In genomic region chr2:240655931-240656886, GRCh38 we compare ENCODE assay signal across 10 cellular contexts. TPM values are rescaled to one million over a fixed set of nuclear protein-coding genes. Genes with fewer than 3 reads are reported as not detected.
A peak's percentile ranks its signal among the peaks of the same experiment; 100 is the strongest.
DNase-seq lines count a peak whose midpoint lies in the region; ATAC-seq and TF ChIP-seq lines count a peak whose summit lies in the region.
"Had no signal": no experiment of that assay in that cellular context is flagged by ENCODE, and none has a peak within 500 bp of the region (broad histone marks: within the 10 kb centered on the region; RNA-seq: fewer than 3 reads in every experiment).

No MANE protein-coding gene starts in this region.

- H3K4me1 Mint-ChIP-seq in activated CD8-positive, alpha-beta T cell treated with anti-CD3 and anti-CD28 coated beads, Interleukin-2, amount 10 ng/mL, durations not matched to agents 7 days and 5 days (ENCODE audit: low read depth), result peaks cover 23% of the 10 kb centered on the region
- no peaks in the 10 kb centered on the region for H3K4me1 Mint-ChIP-seq in progenitor cell of endocrine pancreas (ENCODE audit: low read depth)

- H3K14ac ChIP-seq in mesenchymal stem cell (ENCODE audit: low read length in 2 of 2), result no peak overlapping the region

- peak; percentile 67 for ATAC-seq in activated CD8-positive, alpha-beta T cell treated with anti-CD3 and anti-CD28 coated beads, Interleukin-2, amount 10 ng/mL, durations not matched to agents 7 days and 5 days

- H3K27ac ChIP-seq in mesenchymal stem cell (ENCODE audit: low read length, poor library complexity, severe bottlenecking), result no peak overlapping the region
- H3K27ac ChIP-seq: pancreas had no signal

- H3K27me3 Mint-ChIP-seq in activated CD8-positive, alpha-beta T cell treated with anti-CD3 and anti-CD28 coated beads, Interleukin-2, amount 10 ng/mL, durations not matched to agents 7 days and 5 days (ENCODE audit: low read depth), result peaks cover 56% of the 10 kb centered on the region
- peaks cover 41% of the 10 kb centered on the region for H3K27me3 Mint-ChIP-seq in progenitor cell of endocrine pancreas

- 72% methylated on average over 6 of the region's 10 CpGs for WGBS in mesenchymal stem cell

- H3K9me3 Mint-ChIP-seq in activated CD8-positive, alpha-beta T cell treated with anti-CD3 and anti-CD28 coated beads, Interleukin-2, amount 10 ng/mL, durations not matched to agents 7 days and 5 days (ENCODE audit: insufficient read depth), result no peaks in the 10 kb centered on the region
- peaks cover 13% of the 10 kb centered on the region for H3K9me3 Mint-ChIP-seq in progenitor cell of endocrine pancreas (ENCODE audit: low read depth)

- no peak overlapping the region for H2BK15ac ChIP-seq in mesenchymal stem cell (ENCODE audit: low read depth, poor library complexity, severe bottlenecking)

- peaks cover 14 to 76% of the 10 kb centered on the region in 2 experiments for H3K27me3 ChIP-seq in mesenchymal stem cell (ENCODE audit: control insufficient read depth in 1 of 2, insufficient read depth in 1 of 2, low read length in 2 of 2)
- H3K27me3 ChIP-seq: pancreas had no signal

- CTCF ChIA-PET in GM10248 (lab: Yijun Ruan, JAX), result interaction anchor here (1.0 to 1.2 kb wide), 2 partner anchors 9 to 17 kb away, joined by 3 read pairs; no protein-coding TSS in a partner anchor
- CTCF ChIA-PET in activated CD8-positive, alpha-beta T cell treated with anti-CD3 and anti-CD28 coated beads, Interleukin-2, amount 10 ng/mL, durations not matched to agents 7 days and 5 days (lab: Charles Lee), result interaction anchor here (0.9 to 1.5 kb wide), 5 partner anchors 31 to 142 kb away, joined by 3 to 7 read pairs (median 4); partner anchors contain the start of genes CAPN10 and GPR35

- POLR2A ChIA-PET in GM10248 (lab: Yijun Ruan, JAX), result no interaction called here
- POLR2A ChIA-PET in activated CD8-positive, alpha-beta T cell treated with anti-CD3 and anti-CD28 coated beads, Interleukin-2, amount 10 ng/mL, durations not matched to agents 7 days and 5 days (lab: Charles Lee), result no interaction called here

- no peak overlapping the region for H3K4ac ChIP-seq in mesenchymal stem cell (ENCODE audit: low read depth in 1 of 2, low read length in 2 of 2)

- no peak overlapping the region for H2AK5ac ChIP-seq in mesenchymal stem cell (ENCODE audit: low read length, severe bottlenecking)

- H3K18ac ChIP-seq in mesenchymal stem cell (ENCODE audit: low read depth in 1 of 2, low read length in 2 of 2), result no peak overlapping the region

- H3K27ac Mint-ChIP-seq in activated CD8-positive, alpha-beta T cell treated with anti-CD3 and anti-CD28 coated beads, Interleukin-2, amount 10 ng/mL, durations not matched to agents 7 days and 5 days, result no peak overlapping the region
- no peak overlapping the region for H3K27ac Mint-ChIP-seq in progenitor cell of endocrine pancreas

- H2BK120ac ChIP-seq in mesenchymal stem cell (ENCODE audit: low read depth, low read length), result no peak overlapping the region

- H3K79me1 ChIP-seq in mesenchymal stem cell (replicated peaks; ENCODE audit: low read length, poor library complexity, severe bottlenecking), result no peaks in the 10 kb centered on the region

- H2BK5ac ChIP-seq in mesenchymal stem cell (ENCODE audit: low read depth, low read length, poor library complexity, severe bottlenecking), result no peak overlapping the region

- TF ChIP-seq CTCF in GM10248 (IDR thresholded peaks at IDR 0.05; ENCODE audit: control extremely low read depth, extremely low read depth, low read depth, missing control alignments) (no peak), progenitor cell of endocrine pancreas (IDR thresholded peaks at IDR 0.05; ENCODE audit: unreplicated experiment) (no peak)

- no peak overlapping the region for H3K9ac ChIP-seq in mesenchymal stem cell (ENCODE audit: low read length)

- no peaks in the 10 kb centered on the region for H3K4me1 ChIP-seq in mesenchymal stem cell (ENCODE audit: control insufficient read depth, insufficient read depth, low read depth, low read length)
- H3K4me1 ChIP-seq: pancreas had no signal

- no peaks in the 10 kb centered on the region for H3K9me3 ChIP-seq in mesenchymal stem cell (ENCODE audit: control insufficient read depth, low read length)
- H3K9me3 ChIP-seq: pancreas had no signal

- no peak overlapping the region for H3K4me3 ChIP-seq in mesenchymal stem cell (ENCODE audit: insufficient read depth in 1 of 2, low read depth in 1 of 2, low read length in 2 of 2)
- H3K4me3 ChIP-seq: pancreas had no signal

- H3K23ac ChIP-seq in mesenchymal stem cell (ENCODE audit: low read length in 2 of 2), result no peak overlapping the region

- no peak overlapping the region for H4K8ac ChIP-seq in mesenchymal stem cell (ENCODE audit: low read length)

- H2BK12ac ChIP-seq in mesenchymal stem cell (ENCODE audit: low read length in 2 of 2), result no peak overlapping the region

- DNase-seq in GM10248 (ENCODE audit: extremely low spot score), result peak; percentile 71
- peak; percentile 34 for DNase-seq in H4 (ENCODE audit: low spot score)
- DNase-seq in activated CD8-positive, alpha-beta T cell treated with anti-CD3 and anti-CD28 coated beads, Interleukin-2, amount 10 ng/mL, durations not matched to agents 7 days and 5 days, result peak; percentile 61
- peak; percentile 10 for DNase-seq in mesenchymal stem cell
- DNase-seq in progenitor cell of endocrine pancreas (ENCODE audit: low spot score, unreplicated experiment), result no peak
- no peak for DNase-seq in NCI-H69 (lab: John Stamatoyannopoulos, UW)
- DNase-seq in GF-D8 (lab: John Stamatoyannopoulos, UW), result no peak
- no peak for DNase-seq in DMS53 (lab: John Stamatoyannopoulos, UW)
- DNase-seq: pancreas had no signal

- H3K36me3 Mint-ChIP-seq in activated CD8-positive, alpha-beta T cell treated with anti-CD3 and anti-CD28 coated beads, Interleukin-2, amount 10 ng/mL, durations not matched to agents 7 days and 5 days (ENCODE audit: low read depth), result no peaks in the 10 kb centered on the region
- H3K36me3 Mint-ChIP-seq in progenitor cell of endocrine pancreas (ENCODE audit: insufficient read depth), result no peaks in the 10 kb centered on the region

- H3K4me2 ChIP-seq in mesenchymal stem cell (ENCODE audit: low read length, poor library complexity, severe bottlenecking), result no peak overlapping the region

- H3K36me3 ChIP-seq in mesenchymal stem cell (ENCODE audit: control insufficient read depth in 1 of 2, insufficient read depth in 2 of 2, low read depth in 1 of 2, low read length in 2 of 2), result no peaks in the 10 kb centered on the region
- H3K36me3 ChIP-seq: pancreas had no signal

- no peak overlapping the region for H3K4me3 Mint-ChIP-seq in activated CD8-positive, alpha-beta T cell treated with anti-CD3 and anti-CD28 coated beads, Interleukin-2, amount 10 ng/mL, durations not matched to agents 7 days and 5 days
- H3K4me3 Mint-ChIP-seq in progenitor cell of endocrine pancreas (ENCODE audit: low read depth), result no peak overlapping the region

- H2AFZ ChIP-seq in mesenchymal stem cell (ENCODE audit: low read depth, low read length), result no peak overlapping the region

- no peak overlapping the region for H4K91ac ChIP-seq in mesenchymal stem cell (ENCODE audit: low read length)

RNA-seq across cellular contexts. Expression of gene AQP12B, which starts 26.5 kb away (rescaled TPM):
- not detected in 2 replicates for total RNA-seq in H4 (2014; rRNA removed; shearing (Covaris generic))
- not detected for total RNA-seq in activated CD8-positive, alpha-beta T cell treated with anti-CD3 and anti-CD28 coated beads, Interleukin-2, amount 10 ng/mL, durations not matched to agents 7 days and 5 days
- not detected for polyA plus RNA-seq in mesenchymal stem cell (2013, experiment 1 of 2)
- polyA plus RNA-seq in mesenchymal stem cell (2013, experiment 2 of 2), result not detected
- total RNA-seq in progenitor cell of endocrine pancreas, result not detected in 2 replicates
- total RNA-seq: G401 had no signal

RNA-seq across cellular contexts. Expression of gene GPR35, which starts 30.9 kb away (rescaled TPM):
- total RNA-seq in H4 (2014; rRNA removed; shearing (Covaris generic)), result 0.75 and 0.86 TPM in 2 replicates
- 10 to 100 TPM; 21.6 to 23.8 TPM for total RNA-seq in activated CD8-positive, alpha-beta T cell treated with anti-CD3 and anti-CD28 coated beads, Interleukin-2, amount 10 ng/mL, durations not matched to agents 7 days and 5 days
- polyA plus RNA-seq in mesenchymal stem cell (2013, experiment 1 of 2), result 0.15 TPM
- polyA plus RNA-seq in mesenchymal stem cell (2013, experiment 2 of 2), result 0.21 TPM
- 5.8 and 6.5 TPM in 2 replicates for total RNA-seq in progenitor cell of endocrine pancreas
- total RNA-seq: G401 had no signal

RNA-seq across cellular contexts. Expression of gene AQP12A, which starts 35.5 kb away (rescaled TPM):
- total RNA-seq in H4 (2014; rRNA removed; shearing (Covaris generic)), result not detected in 2 replicates
- not detected for total RNA-seq in activated CD8-positive, alpha-beta T cell treated with anti-CD3 and anti-CD28 coated beads, Interleukin-2, amount 10 ng/mL, durations not matched to agents 7 days and 5 days
- not detected for polyA plus RNA-seq in mesenchymal stem cell (2013, experiment 1 of 2)
- polyA plus RNA-seq in mesenchymal stem cell (2013, experiment 2 of 2), result not detected
- total RNA-seq in progenitor cell of endocrine pancreas, result not detected in 2 replicates
- total RNA-seq: G401 had no signal

Comparison
In these comparisons a context has a peak if more than half of its experiments do, and no peak if none do; other contexts are left out.
1. DNase-seq: peak in GM10248 (single experiment), H4 (single experiment), activated CD8-positive, alpha-beta T cell treated with anti-CD3 and anti-CD28 coated beads, Interleukin-2, amount 10 ng/mL, durations not matched to agents 7 days and 5 days (single experiment) and mesenchymal stem cell (single experiment); none in progenitor cell of endocrine pancreas (single experiment), NCI-H69 (single experiment), GF-D8 (single experiment) and DMS53 (single experiment).